Comparison of ENCODE assay signal across 8 cellular contexts in genomic region chr19:1856698-1857603, GRCh38. TPM values are rescaled to one million over a fixed set of nuclear protein-coding genes. Genes with fewer than 3 reads are reported as not detected.
A peak's percentile ranks its signal among the peaks of the same experiment; 100 is the strongest.
DNase-seq lines count a peak whose midpoint lies in the region; ATAC-seq, FAIRE-seq and TF ChIP-seq lines count a peak whose summit lies in the region.

No MANE protein-coding gene starts in this region.

- peak overlapping the region; percentile 30 to 82 (median 50) for H3K4me3 ChIP-seq in spleen

- no peaks in the 10 kb centered on the region for H3K9me3 Mint-ChIP-seq in T-helper 1 cell treated with Interleukin-12 subunit alpha and Interleukin-12 subunit beta and Interleukin-4 antibody, amounts not matched to agents 30 μg/mL and 1 μg/mL, for 36 hours

- TF ChIP-seq POLR2A in spleen (IDR thresholded peaks at IDR 0.05), result no peak

- no peaks in the 10 kb centered on the region for H3K27me3 Mint-ChIP-seq in T-helper 1 cell treated with Interleukin-12 subunit alpha and Interleukin-12 subunit beta and Interleukin-4 antibody, amounts not matched to agents 30 μg/mL and 1 μg/mL, for 36 hours (ENCODE audit: low read depth)

- H3K4me3 Mint-ChIP-seq in T-helper 1 cell treated with Interleukin-12 subunit alpha and Interleukin-12 subunit beta and Interleukin-4 antibody, amounts not matched to agents 30 μg/mL and 1 μg/mL, for 36 hours, result peak overlapping the region; percentile 79

- 1 to 3% (median 3%) methylated on average over 18 to 70 of the region's 73 CpGs for WGBS in spleen, 5 donors

- H3K4me1 ChIP-seq in spleen, result peaks cover 71 to 100% (median 100%) of the 10 kb centered on the region in 6 donors

- peak; percentile 30 for FAIRE-seq in islet of Langerhans (lab: Jason Lieb, UNC)

- H3K36me3 ChIP-seq in spleen, result peaks cover 0 to 9% (median 6%) of the 10 kb centered on the region in 6 donors

- peak overlapping the region; percentile 89 for H3K27ac Mint-ChIP-seq in T-helper 1 cell treated with Interleukin-12 subunit alpha and Interleukin-12 subunit beta and Interleukin-4 antibody, amounts not matched to agents 30 μg/mL and 1 μg/mL, for 36 hours

- intact Hi-C loops in spleen (cut with DNase I; ENCODE audit: low total_unique reads), result no loop called here

- TF ChIP-seq CTCF in spleen (IDR thresholded peaks at IDR 0.05 in 8 of 11, conservative IDR thresholded peaks at IDR 0.05 in 3 of 11), result no peak

- peaks cover 32% of the 10 kb centered on the region for H3K4me1 Mint-ChIP-seq in T-helper 1 cell treated with Interleukin-12 subunit alpha and Interleukin-12 subunit beta and Interleukin-4 antibody, amounts not matched to agents 30 μg/mL and 1 μg/mL, for 36 hours (ENCODE audit: low read depth)

- peak; percentile 25 for ATAC-seq in HG02798 (IDR thresholded peaks at IDR 0.05; ENCODE audit: poor library complexity, unreplicated experiment)
- ATAC-seq in GM18517 (IDR thresholded peaks at IDR 0.05; ENCODE audit: unreplicated experiment), result no peak

- H3K9me3 ChIP-seq in spleen, result no peaks in the 10 kb centered on the region

- no peaks in the 10 kb centered on the region for H3K27me3 ChIP-seq in spleen (replicated peaks in 1 of 7)

- H3K36me3 Mint-ChIP-seq in T-helper 1 cell treated with Interleukin-12 subunit alpha and Interleukin-12 subunit beta and Interleukin-4 antibody, amounts not matched to agents 30 μg/mL and 1 μg/mL, for 36 hours (ENCODE audit: low read depth), result peaks cover 2% of the 10 kb centered on the region

- DNase-seq in CD1c-positive myeloid dendritic cell (ENCODE audit: extremely low spot score) (peak; percentile 93), caudate nucleus (lab: John Stamatoyannopoulos, UW) (peak in 24 of 61 donors; percentile 9 to 72 (median 42)), spleen (peak; percentile 97), NCI-H446 treated with DMSO at 0.1 percent for 48 hours (lab: John Stamatoyannopoulos, UW) (no peak)

- H3K27ac ChIP-seq in caudate nucleus (ENCODE audit: low read depth, low read length) (peak overlapping the region; percentile 77), spleen (peak overlapping the region; percentile 80 to 99 (median 95))

RNA-seq across cellular contexts. Expression of gene KLF16, which starts 6.4 kb away (rescaled TPM):
- 10 to 100 TPM; 12.9 to 39.0 (median 29.5) TPM for total RNA-seq in spleen
- 10 to 100 TPM in 1 of 3 donors, 1 to 10 TPM in 2; 7.1 to 19.5 (median 8.1) TPM for polyA plus RNA-seq in spleen

RNA-seq across cellular contexts. Expression of gene REXO1, which starts 8.7 kb away (rescaled TPM):
- 10 to 100 TPM; 35.7 to 88.1 (median 59.2) TPM for total RNA-seq in spleen
- 10 to 100 TPM; 13.4 to 52.3 (median 27.4) TPM for polyA plus RNA-seq in spleen

RNA-seq across cellular contexts. Expression of gene ABHD17A, which starts 28.3 kb away (rescaled TPM):
- total RNA-seq in spleen, result 100 to 1,000 TPM in 2 of 7 donors, 10 to 100 TPM in 5; 73.4 to 104 (median 83.0) TPM
- 100 to 1,000 TPM in 1 of 3 donors, 10 to 100 TPM in 2; 80.4 to 107 (median 88.1) TPM for polyA plus RNA-seq in spleen

RNA-seq across cellular contexts. Expression of gene ATP8B3, which starts 44.9 kb away (rescaled TPM):
- 10 to 100 TPM in 1 of 7 donors, 1 to 10 TPM in 6; 5.4 to 10.1 (median 7.3) TPM for total RNA-seq in spleen
- polyA plus RNA-seq in spleen, result 1 to 10 TPM; 1.9 to 3.9 (median 2.3) TPM

RNA-seq across cellular contexts. Expression of gene ADAT3, which starts 48.2 kb away (rescaled TPM):
- 10 to 100 TPM in 2 of 7 donors, 1 to 10 TPM in 5; 6.4 to 11.0 (median 8.3) TPM for total RNA-seq in spleen
- 1 to 10 TPM; 3.2 to 9.4 (median 4.0) TPM for polyA plus RNA-seq in spleen
